ENCODE assay signal across 21 cellular contexts in genomic region chr1:217471403-217471802, GRCh38.
DNase-seq lines count a peak whose midpoint lies in the region; ATAC-seq, FAIRE-seq and TF ChIP-seq lines count a peak whose summit lies in the region.
"Had no signal": no experiment of that assay in that cellular context is flagged by ENCODE, and none has a peak within 500 bp of the region (broad histone marks: within the 10 kb centered on the region; RNA-seq: fewer than 3 reads in every experiment).

No MANE protein-coding gene starts in this region.

- ATAC-seq in SK-N-SH treated with all-trans-retinoic acid at 6 μM for 48 hours (no peak), pancreas (no peak)
- ATAC-seq: CD8-positive, alpha-beta T cell; HCT116 had no signal

- peak; percentile 29 for FAIRE-seq in pancreas (lab: Jason Lieb, UNC)
- FAIRE-seq: GM12892, GM18507, HTR-8/SVneo had no signal

- no peaks in the 10 kb centered on the region for H3K36me3 ChIP-seq in pancreas

- no peaks in the 10 kb centered on the region for H3K27me3 ChIP-seq in pancreas
- H3K27me3 ChIP-seq: BLaER1 treated with 17β-estradiol and CSF1 and Interleukin-3, amounts not matched to agents 10 nM and 100 nM had no signal

- WGBS in pancreas, 2 donors = 63 to 69% methylated on average over 1 of the region's 1 CpG

- H3K27ac ChIP-seq in pancreas = no peak overlapping the region
- H3K27ac ChIP-seq: BLaER1 treated with 17β-estradiol and CSF1 and Interleukin-3, amounts not matched to agents 10 nM and 100 nM had no signal

- H3K4me3 ChIP-seq in LNCaP clone FGC (ENCODE audit: low read depth, low read length) = no peak overlapping the region
- H3K4me3 ChIP-seq in pancreas = no peak overlapping the region
- H3K4me3 ChIP-seq: BLaER1 treated with 17β-estradiol and CSF1 and Interleukin-3, amounts not matched to agents 10 nM and 100 nM had no signal

- H3K9me3 ChIP-seq in pancreas = no peaks in the 10 kb centered on the region

- no peaks in the 10 kb centered on the region for H3K4me1 ChIP-seq in pancreas
- H3K4me1 ChIP-seq: BLaER1 treated with 17β-estradiol and CSF1 and Interleukin-3, amounts not matched to agents 10 nM and 100 nM had no signal

- TF ChIP-seq CTCF in LNCaP clone FGC (IDR thresholded peaks at IDR 0.05; ENCODE audit: control insufficient read depth, extremely low read depth, insufficient read depth) (no peak), pancreas (IDR thresholded peaks at IDR 0.05) (no peak)

- DNase-seq in NCI-H1694 treated with DMSO at 0.1 percent for 48 hours (lab: John Stamatoyannopoulos, UW) = peak; percentile 8
- DNase-seq in NCI-H1694 (lab: John Stamatoyannopoulos, UW) = no peak
- peak; percentile 26 for DNase-seq in LNCaP clone FGC (ENCODE audit: low read depth)
- no peak for DNase-seq in pancreas
- DNase-seq in NCI-H2107 treated with DMSO at 0.1 percent for 48 hours (lab: John Stamatoyannopoulos, UW; ENCODE audit: unreplicated experiment) = no peak
- no peak for DNase-seq in activated naive CD4-positive, alpha-beta T cell treated with anti-CD3 and anti-CD28 coated beads, Interleukin-2, amount 50 U/mL, for 16 hours
- DNase-seq: Calu3; CD8-positive, alpha-beta T cell; DMS 273 treated with DMSO at 0.1 percent for 48 hours; DMS79; GDM1; GOT3; H7; HFFc6; IMR-90 had no signal

- intact Hi-C loops in pancreas (cut with DNase I) = no loop called here

TF ChIP-seq in SK-N-SH treated with all-trans-retinoic acid at 6 μM for 48 hours, 23 proteins besides CTCF, POLR2A, EP300 and RAD21:
- TF ChIP-seq ISL1 (CRISPR knock-in tag; IDR thresholded peaks at IDR 0.05) = no peak
- TF ChIP-seq TCF4 (CRISPR knock-in tag; IDR thresholded peaks at IDR 0.05; ENCODE audit: borderline replicate concordance) = peak; percentile 69; the same call in 1 of the 2 replicates
TF ChIP-seq in SK-N-SH treated with all-trans-retinoic acid at 6 μM for 48 hours: peak in this region for 1.

Comparison
In these comparisons a context has a peak if more than half of its experiments do, and no peak if none do; other contexts are left out.
1. DNase-seq: peak in NCI-H1694 treated with DMSO at 0.1 percent for 48 hours (single experiment) and LNCaP clone FGC (single experiment); none in NCI-H1694 (single experiment), pancreas (0 of 6), NCI-H2107 treated with DMSO at 0.1 percent for 48 hours (single experiment) and activated naive CD4-positive, alpha-beta T cell treated with anti-CD3 and anti-CD28 coated beads, Interleukin-2, amount 50 U/mL, for 16 hours (single experiment).